In the genomic region with DNA sequence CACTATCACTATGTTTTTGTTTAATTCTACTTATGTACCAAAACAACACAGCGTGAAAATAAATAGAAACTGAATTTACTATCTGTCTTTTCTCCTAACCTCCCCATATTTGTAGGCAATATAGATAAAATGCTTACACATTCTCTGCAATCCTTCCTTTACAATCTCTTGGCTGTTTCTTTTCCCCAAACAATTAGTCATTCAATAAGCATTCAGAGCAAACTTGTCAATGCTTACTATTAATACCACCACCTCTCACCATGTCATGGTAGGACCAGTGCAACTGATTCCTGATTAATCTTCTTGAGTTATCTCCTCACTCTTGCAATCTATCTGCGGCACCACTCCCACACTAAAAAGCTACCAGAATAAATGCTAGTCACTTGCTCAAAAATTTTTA, we compare ENCODE assay signal across 20 cellular contexts.
DNase-seq lines count a peak whose midpoint lies in the region; ATAC-seq, FAIRE-seq and TF ChIP-seq lines count a peak whose summit lies in the region.
"Had no signal": no experiment of that assay in that cellular context is flagged by ENCODE, and none has a peak within 500 bp of the region (broad histone marks: within the 10 kb centered on the region; RNA-seq: fewer than 3 reads in every experiment).

No MANE protein-coding gene starts in this region.

- no peak for TF ChIP-seq RAD21 in HCT116 (IDR thresholded peaks at IDR 0.05; ENCODE audit: low read depth)

- TF ChIP-seq POLR2A in HCT116 (IDR thresholded peaks at IDR 0.05; ENCODE audit: borderline replicate concordance, extremely low read depth, insufficient read depth, insufficient read length): no peak

- H3K9me3 ChIP-seq in AG04450 (ENCODE audit: control insufficient read depth, insufficient read depth, low read length) (no peaks in the 10 kb centered on the region), HCT116 (ENCODE audit: control insufficient read depth in 1 of 2, insufficient read depth in 1 of 2, low read depth in 1 of 2, low read length in 2 of 2) (no peaks in the 10 kb centered on the region), astrocyte (ENCODE audit: insufficient read depth, low read depth, low read length) (no peaks in the 10 kb centered on the region), hepatocyte (ENCODE audit: low read depth) (no peaks in the 10 kb centered on the region)

- CTCF ChIA-PET in AG04450 (lab: Charles Lee): no interaction called here
- CTCF ChIA-PET in HCT116 (lab: Charles Lee): no interaction called here

- H3K4me2 ChIP-seq in HCT116 (ENCODE audit: low read length) (peak overlapping the region; percentile 8; the same call in 1 of the 2 replicates), astrocyte (ENCODE audit: low read length) (no peak overlapping the region), hepatocyte (no peak overlapping the region)

- RAD21 ChIA-PET in HCT116 (lab: Charles Lee; ENCODE audit: low non-redundant PET in 1 of 2, low total read pairs in 2 of 2, uncharacterized antibody in 2 of 2, unreplicated experiment in 2 of 2): no interaction called here

- no peaks in the 10 kb centered on the region for H3K9me3 Mint-ChIP-seq in astrocyte (ENCODE audit: unreplicated experiment)
- H3K9me3 Mint-ChIP-seq: activated naive CD4-positive, alpha-beta T cell treated with anti-CD3 and anti-CD28 coated beads, Interleukin-2, amount 50 U/mL, for 24 hours; type B pancreatic cell had no signal

- H3K27ac ChIP-seq in AG04450 (ENCODE audit: low read depth, low read length) (no peak overlapping the region), HCT116 (ENCODE audit: low read depth, low read length) (no peak overlapping the region), astrocyte (ENCODE audit: low read depth, low read length) (no peak overlapping the region), hepatocyte (peak overlapping the region; percentile 13)
- H3K27ac ChIP-seq: parathyroid adenoma had no signal

- DNase-seq in AG04450 (ENCODE audit: low read depth, low spot score) (peak; percentile 16), HCT116 (ENCODE audit: low read depth, low spot score) (no peak), astrocyte (ENCODE audit: low read depth) (peak; percentile 61), hepatocyte (ENCODE audit: low spot score) (no peak), GM19240 (ENCODE audit: insufficient read length, low spot score) (no peak), NCI-H2029 (lab: John Stamatoyannopoulos, UW) (no peak), A172 (ENCODE audit: low spot score) (no peak)
- no peak for DNase-seq in stimulated activated CD4-positive, alpha-beta T cell treated with anti-CD3 and anti-CD28 coated beads, Interleukin-4, amount 100 ng/mL, for 1 hour
- DNase-seq: ACHN; activated CD4-positive, alpha-beta T cell treated with anti-CD3 and anti-CD28 coated beads for 36 hours; activated CD8-positive, alpha-beta memory T cell treated with anti-CD3 and anti-CD28 coated beads, Interleukin-2, amount 50 U/mL, for 48 hours; NCI-H1694 treated with DMSO at 0.1 percent for 48 hours; SHP77 treated with DMSO at 0.1 percent for 48 hours; stimulated activated naive CD4-positive, alpha-beta T cell; T-helper 9 cell had no signal

- BruUV-seq in HCT116 (replicated peaks; lab: Mats Ljungman, UMichigan): no TSS peak

- H3K4me1 Mint-ChIP-seq in astrocyte (ENCODE audit: low read depth, unreplicated experiment): peaks cover 18% of the 10 kb centered on the region
- H3K4me1 Mint-ChIP-seq: activated CD4-positive, alpha-beta T cell treated with anti-CD3 and anti-CD28 coated beads for 36 hours; activated naive CD4-positive, alpha-beta T cell treated with anti-CD3 and anti-CD28 coated beads, Interleukin-2, amount 50 U/mL, for 24 hours had no signal

- intact Hi-C loops in HCT116 (cut with micrococcal nuclease): no loop called here

- ATAC-seq in HCT116: no peak
- ATAC-seq: activated CD4-positive, alpha-beta T cell treated with anti-CD3 and anti-CD28 coated beads for 36 hours had no signal

- POLR2A ChIA-PET in AG04450 (lab: Yijun Ruan, JAX): interaction anchor here (0.6 kb wide), 1 partner anchor 24 kb away, joined by 3 read pairs; no protein-coding TSS in a partner anchor
- POLR2A ChIA-PET in HCT116 (lab: Charles Lee): no interaction called here

- 92% methylated on average over 2 of the region's 2 CpGs for WGBS in hepatocyte (ENCODE audit: low lambda C conversion rate, missing lambda C conversion rate)

- H3K79me2 ChIP-seq in HCT116 (ENCODE audit: insufficient read depth, low read length): no peaks in the 10 kb centered on the region
- no peaks in the 10 kb centered on the region for H3K79me2 ChIP-seq in astrocyte (ENCODE audit: insufficient read depth, low read length)
- H3K79me2 ChIP-seq in hepatocyte: no peaks in the 10 kb centered on the region
- H3K79me2 ChIP-seq: parathyroid adenoma had no signal

- no peak for TF ChIP-seq CTCF in AG04450 (IDR thresholded peaks at IDR 0.05; ENCODE audit: low read depth, low read length)
- no peak for TF ChIP-seq CTCF in HCT116 (IDR thresholded peaks at IDR 0.05 in 2 of 3, conservative IDR thresholded peaks at IDR 0.05 in 1 of 3; ENCODE audit: borderline replicate concordance in 1 of 3, insufficient read depth in 1 of 3, low read depth in 2 of 3, low read length in 2 of 3)
- TF ChIP-seq CTCF in astrocyte (IDR thresholded peaks at IDR 0.05; ENCODE audit: insufficient read depth, low read depth, low read length): no peak
- no peak for TF ChIP-seq CTCF in hepatocyte (IDR thresholded peaks at IDR 0.05; ENCODE audit: poor library complexity)

- H3K36me3 ChIP-seq in HCT116 (ENCODE audit: control insufficient read depth in 1 of 2, insufficient read depth in 2 of 2, low read length in 2 of 2) (no peaks in the 10 kb centered on the region; a peak in 1 of 4 replicates), astrocyte (ENCODE audit: insufficient read depth, low read length) (no peaks in the 10 kb centered on the region), hepatocyte (replicated peaks; ENCODE audit: insufficient read depth, low read depth) (no peaks in the 10 kb centered on the region)

- no peaks in the 10 kb centered on the region for H3K4me1 ChIP-seq in HCT116 (ENCODE audit: control insufficient read depth in 1 of 2, insufficient read depth in 2 of 2, low read length in 2 of 2)
- H3K4me1 ChIP-seq in astrocyte (ENCODE audit: insufficient read depth, low read length): no peaks in the 10 kb centered on the region
- no peaks in the 10 kb centered on the region for H3K4me1 ChIP-seq in hepatocyte (ENCODE audit: insufficient read depth)
- H3K4me1 ChIP-seq: parathyroid adenoma had no signal

- peak overlapping the region; percentile 34 for H3K27ac Mint-ChIP-seq in astrocyte (ENCODE audit: unreplicated experiment)
- H3K27ac Mint-ChIP-seq: activated CD4-positive, alpha-beta T cell treated with anti-CD3 and anti-CD28 coated beads for 36 hours; activated naive CD4-positive, alpha-beta T cell treated with anti-CD3 and anti-CD28 coated beads, Interleukin-2, amount 50 U/mL, for 24 hours; type B pancreatic cell had no signal

- no peaks in the 10 kb centered on the region for H3K9me2 ChIP-seq in HCT116 (ENCODE audit: insufficient read depth)
- H3K9me2 ChIP-seq in hepatocyte (replicated peaks; ENCODE audit: insufficient read depth): no peaks in the 10 kb centered on the region

- no peaks in the 10 kb centered on the region for H4K20me1 ChIP-seq in HCT116 (ENCODE audit: insufficient read depth)
- H4K20me1 ChIP-seq in astrocyte (ENCODE audit: insufficient read depth, low read length): no peaks in the 10 kb centered on the region
- no peaks in the 10 kb centered on the region for H4K20me1 ChIP-seq in hepatocyte (ENCODE audit: insufficient read depth, poor library complexity, severe bottlenecking)

- H3K27me3 ChIP-seq in AG04450 (ENCODE audit: control insufficient read depth, insufficient read depth, low read length) (no peaks in the 10 kb centered on the region), HCT116 (ENCODE audit: insufficient read depth, low read length) (no peaks in the 10 kb centered on the region), astrocyte (ENCODE audit: insufficient read depth, low read length) (no peaks in the 10 kb centered on the region), hepatocyte (no peaks in the 10 kb centered on the region)

- no peak overlapping the region for H3K9ac ChIP-seq in HCT116 (ENCODE audit: low read length)
- no peak overlapping the region for H3K9ac ChIP-seq in astrocyte (ENCODE audit: low read length)
- H3K9ac ChIP-seq: parathyroid adenoma had no signal

- FAIRE-seq in astrocyte (lab: Jason Lieb, UNC): no peak
- FAIRE-seq: endometrium, keratinocyte had no signal

- H3K4me3 Mint-ChIP-seq in astrocyte (ENCODE audit: unreplicated experiment): no peak overlapping the region
- H3K4me3 Mint-ChIP-seq: activated CD4-positive, alpha-beta T cell treated with anti-CD3 and anti-CD28 coated beads for 36 hours; activated naive CD4-positive, alpha-beta T cell treated with anti-CD3 and anti-CD28 coated beads, Interleukin-2, amount 50 U/mL, for 24 hours; type B pancreatic cell had no signal

- H2AFZ ChIP-seq in HCT116 (ENCODE audit: low read depth, low read length, poor library complexity, severe bottlenecking): no peak overlapping the region
- no peak overlapping the region for H2AFZ ChIP-seq in astrocyte (ENCODE audit: low read depth, low read length)
- no peak overlapping the region for H2AFZ ChIP-seq in hepatocyte
- H2AFZ ChIP-seq: parathyroid adenoma had no signal

- peaks cover 17% of the 10 kb centered on the region for H3K36me3 Mint-ChIP-seq in astrocyte (ENCODE audit: low read depth, unreplicated experiment)

- H3K27me3 Mint-ChIP-seq in astrocyte (ENCODE audit: low read depth, unreplicated experiment): no peaks in the 10 kb centered on the region
- H3K27me3 Mint-ChIP-seq: activated CD4-positive, alpha-beta T cell treated with anti-CD3 and anti-CD28 coated beads for 36 hours; activated naive CD4-positive, alpha-beta T cell treated with anti-CD3 and anti-CD28 coated beads, Interleukin-2, amount 50 U/mL, for 24 hours; type B pancreatic cell had no signal

- H3K4me3 ChIP-seq in AG04450 (ENCODE audit: low read depth, low read length) (no peak overlapping the region), HCT116 (replicated peaks in 1 of 2; ENCODE audit: low read depth in 1 of 2, low read length in 2 of 2) (no peak overlapping the region), astrocyte (ENCODE audit: insufficient read depth, low read depth, low read length) (no peak overlapping the region), hepatocyte (no peak overlapping the region)

TF ChIP-seq in HCT116, 20 proteins besides CTCF, POLR2A, EP300 and RAD21 (continues in another document):
- TF ChIP-seq ELF1 (IDR thresholded peaks at IDR 0.05; ENCODE audit: borderline replicate concordance, low read depth): no peak
- no peak for TF ChIP-seq SP1 (IDR thresholded peaks at IDR 0.05; ENCODE audit: low read depth)

Comparison
In these comparisons a context has a peak if more than half of its experiments do, and no peak if none do; other contexts are left out.
1. DNase-seq: peak in AG04450 (single experiment) and astrocyte (single experiment); none in HCT116 (single experiment), hepatocyte (single experiment), GM19240 (single experiment), NCI-H2029 (single experiment), stimulated activated CD4-positive, alpha-beta T cell treated with anti-CD3 and anti-CD28 coated beads, Interleukin-4, amount 100 ng/mL, for 1 hour (single experiment) and A172 (single experiment).